ENCODE assay signal across 13 cellular contexts in the genomic region with DNA sequence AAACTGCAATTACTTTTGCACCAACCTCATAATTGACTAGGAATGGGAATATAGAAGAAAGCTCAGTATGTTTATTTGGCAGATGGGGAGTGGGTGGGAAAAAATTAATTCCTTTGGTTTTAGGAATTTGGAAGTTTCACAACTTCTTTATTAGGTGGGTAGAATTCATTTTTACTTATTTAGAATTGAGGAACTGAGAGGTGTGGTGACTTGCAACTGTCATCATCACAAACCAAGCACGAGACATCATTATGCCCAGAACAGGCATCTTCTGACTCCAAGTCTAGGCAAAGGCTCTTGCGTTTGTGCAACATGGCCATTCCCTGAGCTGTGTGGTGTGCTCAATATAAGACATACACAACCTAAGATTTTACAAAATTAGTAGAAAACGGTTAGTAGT.
DNase-seq lines count a peak whose midpoint lies in the region; ATAC-seq, FAIRE-seq and TF ChIP-seq lines count a peak whose summit lies in the region.
"Had no signal": no experiment of that assay in that cellular context is flagged by ENCODE, and none has a peak within 500 bp of the region (broad histone marks: within the 10 kb centered on the region; RNA-seq: fewer than 3 reads in every experiment).

No MANE protein-coding gene starts in this region.

- CTCF ChIA-PET in Calu3 (lab: Charles Lee), result no interaction called here

- H3K9me3 Mint-ChIP-seq in Calu3 (ENCODE audit: low read depth, unreplicated experiment), result peaks cover 5% of the 10 kb centered on the region
- H3K9me3 Mint-ChIP-seq: activated T-helper 2 cell treated with anti-CD3 and anti-CD28 coated beads, Interferon-gamma antibody, Interleukin-2, Interleukin-4, amounts not matched to agents 10 μg/mL and 5 μg/mL and 100 μg/mL, durations not matched to agents 14 hours and 24 hours and 36 hours had no signal

- H3K4me1 Mint-ChIP-seq in Calu3 (ENCODE audit: low read depth, unreplicated experiment), result peaks cover 13% of the 10 kb centered on the region

- no peak overlapping the region for H3K4me3 Mint-ChIP-seq in Calu3 (ENCODE audit: low read depth, unreplicated experiment)
- H3K4me3 Mint-ChIP-seq: activated CD4-positive, alpha-beta memory T cell treated with anti-CD3 and anti-CD28 coated beads for 36 hours had no signal

- H3K27ac Mint-ChIP-seq in Calu3 (ENCODE audit: unreplicated experiment), result no peak overlapping the region
- H3K27ac Mint-ChIP-seq: activated CD4-positive, alpha-beta memory T cell treated with anti-CD3 and anti-CD28 coated beads for 36 hours; activated T-helper 2 cell treated with anti-CD3 and anti-CD28 coated beads, Interferon-gamma antibody, Interleukin-2, Interleukin-4, amounts not matched to agents 10 μg/mL and 5 μg/mL and 100 μg/mL, durations not matched to agents 14 hours and 24 hours and 36 hours had no signal

- no peak for TF ChIP-seq POLR2A in GM12892 (IDR thresholded peaks at IDR 0.05; ENCODE audit: low read depth, low read length)

- ATAC-seq in GM18511 (IDR thresholded peaks at IDR 0.05; ENCODE audit: unreplicated experiment) (peak; percentile 81), GM21367 (IDR thresholded peaks at IDR 0.05; ENCODE audit: unreplicated experiment) (peak; percentile 87), HG02973 (IDR thresholded peaks at IDR 0.05; ENCODE audit: unreplicated experiment) (peak; percentile 77), HG03558 (IDR thresholded peaks at IDR 0.05; ENCODE audit: extremely low read depth, unreplicated experiment) (peak; percentile 76)

- no peaks in the 10 kb centered on the region for H3K36me3 Mint-ChIP-seq in Calu3 (ENCODE audit: insufficient read depth, unreplicated experiment)
- H3K36me3 Mint-ChIP-seq: activated CD4-positive, alpha-beta memory T cell treated with anti-CD3 and anti-CD28 coated beads for 36 hours had no signal

- no peaks in the 10 kb centered on the region for H3K27me3 Mint-ChIP-seq in Calu3 (ENCODE audit: unreplicated experiment)
- H3K27me3 Mint-ChIP-seq: activated CD4-positive, alpha-beta memory T cell treated with anti-CD3 and anti-CD28 coated beads for 36 hours had no signal

- no peak for DNase-seq in AML-193 (lab: John Stamatoyannopoulos, UW)
- no peak for DNase-seq in GM12892 (ENCODE audit: insufficient read length)
- no peak for DNase-seq in Calu3
- DNase-seq in central memory CD4-positive, alpha-beta T cell, result no peak
- DNase-seq: activated CD4-positive, alpha-beta memory T cell treated with anti-CD3 and anti-CD28 coated beads for 36 hours; NCI-H1417; NCI-H2227 treated with DMSO at 0.1 percent for 48 hours had no signal

- intact Hi-C loops in Calu3 (cut with micrococcal nuclease; ENCODE audit: unreplicated experiment), result no loop called here

- BruUV-seq in Calu3 (replicated peaks; lab: Mats Ljungman, UMichigan), result no TSS peak

- no peak for FAIRE-seq in GM12892 (lab: Jason Lieb, UNC)
- FAIRE-seq: keratinocyte had no signal

- no peak for TF ChIP-seq CTCF in Calu3 (IDR thresholded peaks at IDR 0.05; ENCODE audit: unreplicated experiment)
